Comparison of ENCODE assay signal across 1 cellular context in genomic region chr17:75881678-75882454, GRCh38.
TF ChIP-seq lines count a peak whose summit lies in the region.

No MANE protein-coding gene starts in this region.

TF ChIP-seq in HepG2, 621 proteins besides CTCF, POLR2A, EP300 and RAD21:
- TF ChIP-seq AGO1 (IDR thresholded peaks at IDR 0.05; ENCODE audit: low read depth, low read length, poor library complexity, severe bottlenecking) (peak; percentile 76), HNRNPL (IDR thresholded peaks at IDR 0.05; ENCODE audit: low read depth, low read length) (no peak), ATF4 (CRISPR knock-in tag; IDR thresholded peaks at IDR 0.05) (no peak), AKAP8 (CRISPR knock-in tag; IDR thresholded peaks at IDR 0.05) (peak; percentile 29; the same call in 1 of the 2 replicates), MATR3 (CRISPR knock-in tag; IDR thresholded peaks at IDR 0.05) (no peak), SALL1 (CRISPR knock-in tag; IDR thresholded peaks at IDR 0.05) (0 out of 2 replicates have a peak, but pooled peaks have one; percentile 3), HCFC1 (IDR thresholded peaks at IDR 0.05; ENCODE audit: low read depth, low read length) (no peak)
